1 cellular context compared by ENCODE assay signal in genomic region chr11:1360835-1361357, GRCh38.
TF ChIP-seq lines count a peak whose summit lies in the region.

No MANE protein-coding gene starts in this region.

TF ChIP-seq in K562, 482 proteins besides CTCF, POLR2A, EP300 and RAD21:
- TF ChIP-seq ZNF124 (CRISPR knock-in tag; IDR thresholded peaks at IDR 0.05), result no peak
- TF ChIP-seq, protein P1, sequence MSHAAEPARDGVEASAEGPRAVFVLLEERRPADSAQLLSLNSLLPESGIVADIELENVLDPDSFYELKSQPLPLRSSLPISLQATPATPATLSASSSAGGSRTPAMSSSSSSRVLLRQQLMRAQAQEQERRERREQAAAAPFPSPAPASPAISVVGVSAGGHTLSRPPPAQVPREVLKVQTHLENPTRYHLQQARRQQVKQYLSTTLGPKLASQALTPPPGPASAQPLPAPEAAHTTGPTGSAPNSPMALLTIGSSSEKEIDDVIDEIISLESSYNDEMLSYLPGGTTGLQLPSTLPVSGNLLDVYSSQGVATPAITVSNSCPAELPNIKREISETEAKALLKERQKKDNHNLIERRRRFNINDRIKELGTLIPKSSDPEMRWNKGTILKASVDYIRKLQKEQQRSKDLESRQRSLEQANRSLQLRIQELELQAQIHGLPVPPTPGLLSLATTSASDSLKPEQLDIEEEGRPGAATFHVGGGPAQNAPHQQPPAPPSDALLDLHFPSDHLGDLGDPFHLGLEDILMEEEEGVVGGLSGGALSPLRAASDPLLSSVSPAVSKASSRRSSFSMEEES (CRISPR knock-in tag; IDR thresholded peaks at IDR 0.05), result peak; percentile 88
- TF ChIP-seq, protein P2, sequence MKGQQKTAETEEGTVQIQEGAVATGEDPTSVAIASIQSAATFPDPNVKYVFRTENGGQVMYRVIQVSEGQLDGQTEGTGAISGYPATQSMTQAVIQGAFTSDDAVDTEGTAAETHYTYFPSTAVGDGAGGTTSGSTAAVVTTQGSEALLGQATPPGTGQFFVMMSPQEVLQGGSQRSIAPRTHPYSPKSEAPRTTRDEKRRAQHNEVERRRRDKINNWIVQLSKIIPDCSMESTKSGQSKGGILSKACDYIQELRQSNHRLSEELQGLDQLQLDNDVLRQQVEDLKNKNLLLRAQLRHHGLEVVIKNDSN (CRISPR knock-in tag; IDR thresholded peaks at IDR 0.05), result peak; percentile 56
- peak; percentile 72 for TF ChIP-seq RAD51 (IDR thresholded peaks at IDR 0.05; ENCODE audit: borderline replicate concordance, low read depth)
- TF ChIP-seq, protein P3, sequence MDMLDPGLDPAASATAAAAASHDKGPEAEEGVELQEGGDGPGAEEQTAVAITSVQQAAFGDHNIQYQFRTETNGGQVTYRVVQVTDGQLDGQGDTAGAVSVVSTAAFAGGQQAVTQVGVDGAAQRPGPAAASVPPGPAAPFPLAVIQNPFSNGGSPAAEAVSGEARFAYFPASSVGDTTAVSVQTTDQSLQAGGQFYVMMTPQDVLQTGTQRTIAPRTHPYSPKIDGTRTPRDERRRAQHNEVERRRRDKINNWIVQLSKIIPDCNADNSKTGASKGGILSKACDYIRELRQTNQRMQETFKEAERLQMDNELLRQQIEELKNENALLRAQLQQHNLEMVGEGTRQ (CRISPR knock-in tag; IDR thresholded peaks at IDR 0.05), result peak; percentile 54
- peak; percentile 62; the same call in 1 of the 2 replicates for TF ChIP-seq TOE1 (IDR thresholded peaks at IDR 0.05; ENCODE audit: borderline replicate concordance)
- no peak for TF ChIP-seq TOE1 (CRISPR knock-in tag; IDR thresholded peaks at IDR 0.05; ENCODE audit: borderline replicate concordance, low read depth)
